In genomic region chr11:118980191-118980881, GRCh38 we compare ENCODE assay signal across 1 cellular context.
TF ChIP-seq lines count a peak whose summit lies in the region.

No MANE protein-coding gene starts in this region.

TF ChIP-seq in K562, 482 proteins besides CTCF, POLR2A, EP300 and RAD21 (continued from another document and continues in another):
- peak; percentile 97 for TF ChIP-seq MAX (CRISPR knock-in tag; IDR thresholded peaks at IDR 0.05)
- no peak for TF ChIP-seq GATAD2A (IDR thresholded peaks at IDR 0.05)
- TF ChIP-seq CTBP1 (IDR thresholded peaks at IDR 0.05; ENCODE audit: borderline replicate concordance): peak; percentile 82; the same call in 1 of the 2 replicates
- TF ChIP-seq SMC3 (conservative IDR thresholded peaks at IDR 0.05; ENCODE audit: insufficient read depth, low read depth, low read length): no peak
- peak; percentile 80; the same call in 1 of the 2 replicates for TF ChIP-seq TFAP4 (CRISPR knock-in tag; IDR thresholded peaks at IDR 0.05; ENCODE audit: borderline replicate concordance)
- TF ChIP-seq ATF1 (CRISPR knock-in tag; IDR thresholded peaks at IDR 0.05): no peak
- peak; percentile 77 for TF ChIP-seq ATF1 (tag; IDR thresholded peaks at IDR 0.05)
- no peak for TF ChIP-seq SETDB1 (IDR thresholded peaks at IDR 0.05; ENCODE audit: low read length)
- TF ChIP-seq ZFP36 (IDR thresholded peaks at IDR 0.05; ENCODE audit: low read depth, low read length, partially characterized antibody): peak; percentile 88
- TF ChIP-seq FOS (IDR thresholded peaks at IDR 0.05; ENCODE audit: extremely low read depth, insufficient read length): no peak
- no peak for TF ChIP-seq ZNF561 (CRISPR knock-in tag; conservative IDR thresholded peaks at IDR 0.05)
- 0 out of 2 replicates have a peak, but pooled peaks have one; percentile 29 for TF ChIP-seq MEF2D (tag; conservative IDR thresholded peaks at IDR 0.05; ENCODE audit: low read depth)
- TF ChIP-seq KDM4B (IDR thresholded peaks at IDR 0.05; ENCODE audit: borderline replicate concordance in 2 of 2, low read depth in 1 of 2): no peak
- no peak for TF ChIP-seq GMEB1 (CRISPR knock-in tag; IDR thresholded peaks at IDR 0.05)
- peak; percentile 88 for TF ChIP-seq NKRF (IDR thresholded peaks at IDR 0.05; ENCODE audit: borderline replicate concordance)
- TF ChIP-seq ZNF655 (CRISPR knock-in tag; IDR thresholded peaks at IDR 0.05): no peak
- TF ChIP-seq MLX (CRISPR knock-in tag; conservative IDR thresholded peaks at IDR 0.05): no peak; a peak in 1 of 4 replicates
- TF ChIP-seq HDAC3 (IDR thresholded peaks at IDR 0.05; ENCODE audit: borderline replicate concordance, partially characterized antibody): no peak
- no peak for TF ChIP-seq ELK3 (CRISPR knock-in tag; IDR thresholded peaks at IDR 0.05)
- TF ChIP-seq ZNF263 (CRISPR knock-in tag; IDR thresholded peaks at IDR 0.05; ENCODE audit: borderline replicate concordance): no peak
- no peak for TF ChIP-seq ZNF512 (tag; IDR thresholded peaks at IDR 0.05)
- TF ChIP-seq SP1 (CRISPR knock-in tag; IDR thresholded peaks at IDR 0.05): peak; percentile 86
- no peak for TF ChIP-seq ZNF449 (CRISPR knock-in tag; IDR thresholded peaks at IDR 0.05)
- no peak for TF ChIP-seq LCOR (CRISPR knock-in tag; IDR thresholded peaks at IDR 0.05)
- no peak for TF ChIP-seq ETS2 (tag; IDR thresholded peaks at IDR 0.05; ENCODE audit: borderline replicate concordance, poor library complexity, severe bottlenecking)
- TF ChIP-seq ZNF174 (CRISPR knock-in tag; IDR thresholded peaks at IDR 0.05): no peak
- no peak for TF ChIP-seq ZC3H8 (IDR thresholded peaks at IDR 0.05)
- TF ChIP-seq ZNF609 (CRISPR knock-in tag; IDR thresholded peaks at IDR 0.05; ENCODE audit: borderline replicate concordance): no peak
- no peak for TF ChIP-seq SFPQ (IDR thresholded peaks at IDR 0.05; ENCODE audit: low read depth, low read length)
- no peak; the same call in 1 of the 2 replicates for TF ChIP-seq CREB1 (IDR thresholded peaks at IDR 0.05)
- peak; percentile 57; the same call in 1 of the 2 replicates for TF ChIP-seq CREB1 (CRISPR knock-in tag; IDR thresholded peaks at IDR 0.05)
- TF ChIP-seq REST (CRISPR knock-in tag; IDR thresholded peaks at IDR 0.05; ENCODE audit: low read depth): no peak
